8 cellular contexts compared by ENCODE assay signal in genomic region chr20:25310921-25311728, GRCh38.
DNase-seq lines count a peak whose midpoint lies in the region; ATAC-seq and TF ChIP-seq lines count a peak whose summit lies in the region.

No MANE protein-coding gene starts in this region.

- no peak for TF ChIP-seq RAD21 in IMR-90 (IDR thresholded peaks at IDR 0.05; ENCODE audit: low read length)

- H3K4me1 ChIP-seq in IMR-90 (ENCODE audit: control insufficient read depth, insufficient read depth, low read length) (peaks cover 34% of the 10 kb centered on the region), muscle layer of duodenum (ENCODE audit: control insufficient read depth in 1 of 2, insufficient read depth in 2 of 2, low read length in 2 of 2) (peaks cover 16 to 22% of the 10 kb centered on the region in 2 donors)

- H3K23ac ChIP-seq in IMR-90 (ENCODE audit: low read depth, low read length): peak overlapping the region; percentile 99

- peak; percentile 54 for ATAC-seq in IMR-90 (ENCODE audit: low read depth)

- CTCF ChIA-PET in AG04449 (lab: Yijun Ruan, JAX) (interaction anchor here (0.9 to 5.5 kb wide), 5 partner anchors 10 to 316 kb away, joined by 3 to 66 read pairs (median 3); no protein-coding TSS in a partner anchor), IMR-90 (lab: Yijun Ruan, JAX) (no interaction called here)

- peak overlapping the region; percentile 93 to 96 for H4K8ac ChIP-seq in IMR-90 (ENCODE audit: low read depth in 2 of 2, low read length in 2 of 2)

- H3K4me3 ChIP-seq in AG04449 (ENCODE audit: low read depth, low read length) (peak overlapping the region; percentile 56), IMR-90 (ENCODE audit: insufficient read depth, low read depth, low read length) (peak overlapping the region; percentile 27; the same call in 1 of the 2 replicates), muscle layer of duodenum (ENCODE audit: low read depth in 1 of 2, low read length in 2 of 2) (peak overlapping the region; percentile 35 to 61)

- H2BK15ac ChIP-seq in IMR-90 (ENCODE audit: low read depth, low read length): peak overlapping the region; percentile 98; the same call in 2 of the 3 replicates

- peak overlapping the region; percentile 100 for H2AK5ac ChIP-seq in IMR-90 (ENCODE audit: low read depth, low read length)

- peak overlapping the region; percentile 99 for H3K14ac ChIP-seq in IMR-90 (replicated peaks; ENCODE audit: low read depth, low read length)

- H3K79me1 ChIP-seq in IMR-90 (ENCODE audit: low read depth in 1 of 2, low read length in 2 of 2): peaks cover 6 to 56% of the 10 kb centered on the region in 2 experiments

- peak overlapping the region; percentile 93 for H4K5ac ChIP-seq in IMR-90 (ENCODE audit: low read depth, low read length)

- H3K27me3 ChIP-seq in IMR-90 (ENCODE audit: control insufficient read depth, insufficient read depth, low read length) (no peaks in the 10 kb centered on the region), muscle layer of duodenum (ENCODE audit: low read depth, low read length) (no peaks in the 10 kb centered on the region)

- DNase-seq in AG04449 (ENCODE audit: low read depth, low spot score) (peak; percentile 82), IMR-90 (peak; percentile 95), caudate nucleus (lab: John Stamatoyannopoulos, UW) (peak in 1 of 61 donors; percentile 41), COLO829 (ENCODE audit: low spot score) (no peak), DMS53 treated with DMSO at 0.1 percent for 48 hours (lab: John Stamatoyannopoulos, UW; ENCODE audit: unreplicated experiment) (no peak), SIG-M5 treated with dmso at 0.1 percent for 504 hours (lab: John Stamatoyannopoulos, UW; ENCODE audit: unreplicated experiment) (no peak)
- DNase-seq in stimulated activated CD4-positive, alpha-beta T cell treated with anti-CD3 and anti-CD28 coated beads, Interleukin-1b, Interleukin-23, amount 100 ng/mL, for 48 hours: no peak

- dilution Hi-C loops in IMR-90 (cut with HindIII; ENCODE audit: low sequenced_read_pairs, unreplicated experiment): no loop called here

- H3K27ac ChIP-seq in IMR-90 (ENCODE audit: insufficient read depth, low read length) (peak overlapping the region; percentile 94), caudate nucleus (ENCODE audit: low read depth, low read length) (peak overlapping the region; percentile 63), muscle layer of duodenum (ENCODE audit: low read length) (peak overlapping the region; percentile 90)

- H3K9ac ChIP-seq in IMR-90 (ENCODE audit: low read depth, low read length): peak overlapping the region; percentile 86

- peak overlapping the region; percentile 100 for H4K91ac ChIP-seq in IMR-90 (ENCODE audit: insufficient read depth, low read depth, low read length)

- H3K56ac ChIP-seq in IMR-90 (ENCODE audit: extremely low read depth, insufficient read depth, low read length): peak overlapping the region; percentile 86

- H3K4ac ChIP-seq in IMR-90 (ENCODE audit: low read depth, low read length): peak overlapping the region; percentile 100

- H2BK5ac ChIP-seq in IMR-90 (ENCODE audit: low read depth, low read length, poor library complexity, severe bottlenecking): peak overlapping the region; percentile 96

- H2AFZ ChIP-seq in IMR-90 (replicated peaks; ENCODE audit: low read length, poor library complexity): peak overlapping the region; percentile 33

- H2AK9ac ChIP-seq in IMR-90 (replicated peaks; ENCODE audit: low read depth, low read length, poor library complexity): peak overlapping the region; percentile 86

- H3K36me3 ChIP-seq in IMR-90 (ENCODE audit: control insufficient read depth, insufficient read depth, low read length) (no peaks in the 10 kb centered on the region; the same call in none of the 2 replicates), muscle layer of duodenum (ENCODE audit: control insufficient read depth in 1 of 2, insufficient read depth in 2 of 2, low read length in 2 of 2) (peaks cover 3 to 7% of the 10 kb centered on the region in 2 donors)

- intact Hi-C loops in IMR-90 (cut with micrococcal nuclease): loop anchor here (1.0 to 2.0 kb wide), 2 partner anchors 80 to 88 kb away; partner anchors contain the start of gene ABHD12

- POLR2A ChIA-PET in AG04449 (lab: Yijun Ruan, JAX) (no interaction called here), IMR-90 (lab: Charles Lee; ENCODE audit: unreplicated experiment) (interaction anchor here (0.9 kb wide), 1 partner anchor 10 kb away, joined by 3 read pairs; no protein-coding TSS in a partner anchor)

- WGBS in IMR-90 (ENCODE audit: extremely low coverage in 2 of 2, insufficient read length in 1 of 2), 2 experiments: 8% methylated on average over 2 of the region's 6 CpGs; no CpG with 5 or more reads in 1 of the 2 experiments

- no peaks in the 10 kb centered on the region for H3K9me3 ChIP-seq in IMR-90 (ENCODE audit: control insufficient read depth, insufficient read depth, low read length)
- no peaks in the 10 kb centered on the region for H3K9me3 ChIP-seq in muscle layer of duodenum (ENCODE audit: control insufficient read depth in 1 of 2, low read length in 2 of 2)

- no peak; the same call in 1 of the 2 replicates for TF ChIP-seq POLR2A in IMR-90 (IDR thresholded peaks at IDR 0.05; ENCODE audit: low read depth, low read length)

- no TSS peak for BruUV-seq in IMR-90 (replicated peaks; lab: Mats Ljungman, UMichigan)

- H2BK120ac ChIP-seq in IMR-90 (ENCODE audit: low read depth, low read length): peak overlapping the region; percentile 99

- TF ChIP-seq CTCF in AG04449 (IDR thresholded peaks at IDR 0.05; ENCODE audit: insufficient read depth, low read length, missing control alignments) (no peak), IMR-90 (conservative IDR thresholded peaks at IDR 0.05; ENCODE audit: low read depth, low read length) (no peak)

- H3K18ac ChIP-seq in IMR-90 (ENCODE audit: low read depth, low read length): peak overlapping the region; percentile 96

- H3K4me2 ChIP-seq in IMR-90 (ENCODE audit: low read depth, low read length): peak overlapping the region; percentile 85

- peak overlapping the region; percentile 94 for H2BK20ac ChIP-seq in IMR-90 (ENCODE audit: low read depth, low read length)

- H3K9me1 ChIP-seq in IMR-90 (ENCODE audit: insufficient read depth, low read length): peaks cover 24% of the 10 kb centered on the region

- H4K20me1 ChIP-seq in IMR-90 (ENCODE audit: insufficient read depth, low read length): no peaks in the 10 kb centered on the region

- in situ Hi-C loops in IMR-90 (cut with MboI; ENCODE audit: low sequenced_read_pairs): loop anchor here (25.0 kb wide), 2 partner anchors 226 to 376 kb away; partner anchors contain the start of gene ZNF337

TF ChIP-seq in IMR-90, 13 proteins besides CTCF, POLR2A, EP300 and RAD21:
- TF ChIP-seq BHLHE40 (IDR thresholded peaks at IDR 0.05; ENCODE audit: low read depth, low read length) (peak; percentile 50; the same call in 1 of the 2 replicates), RCOR1 (IDR thresholded peaks at IDR 0.05; ENCODE audit: insufficient replicate concordance, low read length) (no peak), USF2 (IDR thresholded peaks at IDR 0.05; ENCODE audit: low read depth, low read length) (peak; percentile 86), CHD1 (IDR thresholded peaks at IDR 0.05; ENCODE audit: low read depth, low read length) (no peak), MAZ (IDR thresholded peaks at IDR 0.05; ENCODE audit: borderline replicate concordance, low read depth, low read length) (peak; percentile 53; the same call in 1 of the 2 replicates), RFX5 (IDR thresholded peaks at IDR 0.05; ENCODE audit: low read depth, low read length) (no peak), NFE2L2 (IDR thresholded peaks at IDR 0.05; ENCODE audit: low read depth, low read length) (no peak)
TF ChIP-seq in IMR-90: peak in this region for 3.

Comparison
In these comparisons a context has a peak if more than half of its experiments do, and no peak if none do; other contexts are left out.
1. DNase-seq: peak in AG04449 (single experiment) and IMR-90 (single experiment); none in COLO829 (single experiment), DMS53 treated with DMSO at 0.1 percent for 48 hours (single experiment), stimulated activated CD4-positive, alpha-beta T cell treated with anti-CD3 and anti-CD28 coated beads, Interleukin-1b, Interleukin-23, amount 100 ng/mL, for 48 hours (single experiment) and SIG-M5 treated with dmso at 0.1 percent for 504 hours (single experiment).
2. Peak in every context shown above with its lines, with median percentiles within 50 percentile points of each other: H3K4me3 ChIP-seq and H3K27ac ChIP-seq.